Comparison of ENCODE assay signal across 21 cellular contexts in the genomic region with DNA sequence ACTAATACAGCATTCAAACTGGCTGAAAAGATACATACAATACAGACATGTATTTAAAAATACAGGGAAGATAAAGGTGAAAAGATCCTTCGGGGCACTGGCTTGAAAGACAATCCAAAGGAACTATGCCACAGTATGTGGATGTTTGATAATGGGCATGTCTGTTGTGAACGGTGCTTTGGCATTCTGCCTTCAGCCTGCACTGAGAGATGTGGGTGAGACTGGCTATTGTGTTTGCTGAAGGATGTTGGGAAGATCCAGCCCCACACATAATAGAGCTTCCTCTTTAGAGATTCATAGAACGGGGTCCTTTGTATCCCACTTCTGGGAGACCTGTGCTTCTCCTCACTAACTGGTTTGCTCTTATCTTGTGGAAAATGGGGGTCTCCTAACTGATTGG.
DNase-seq lines count a peak whose midpoint lies in the region; ATAC-seq and TF ChIP-seq lines count a peak whose summit lies in the region.
"Had no signal": no experiment of that assay in that cellular context is flagged by ENCODE, and none has a peak within 500 bp of the region (broad histone marks: within the 10 kb centered on the region; RNA-seq: fewer than 3 reads in every experiment).

No MANE protein-coding gene starts in this region.

- H3K9ac ChIP-seq in neural progenitor cell, result no peak overlapping the region

- no peaks in the 10 kb centered on the region for H3K36me3 ChIP-seq in CD8-positive, alpha-beta memory T cell (ENCODE audit: insufficient read depth, low read length)
- H3K36me3 ChIP-seq in neural progenitor cell, result no peaks in the 10 kb centered on the region
- H3K36me3 ChIP-seq: BE2C, SJSA1 had no signal

- H3K27me3 ChIP-seq in CD8-positive, alpha-beta memory T cell (ENCODE audit: insufficient read depth, low read length, poor library complexity, severe bottlenecking), result no peaks in the 10 kb centered on the region
- no peaks in the 10 kb centered on the region for H3K27me3 ChIP-seq in neural progenitor cell
- H3K27me3 ChIP-seq in CD4-positive, alpha-beta T cell (ENCODE audit: control insufficient read depth, insufficient read depth, low read length), result no peaks in the 10 kb centered on the region
- H3K27me3 ChIP-seq: BE2C, SJSA1 had no signal

- H3K36me3 Mint-ChIP-seq in CD8-positive, alpha-beta memory T cell, result peaks cover 0 to 17% (median 0%) of the 10 kb centered on the region in 3 donors
- no peaks in the 10 kb centered on the region for H3K36me3 Mint-ChIP-seq in brain
- H3K36me3 Mint-ChIP-seq in neural progenitor cell, result no peaks in the 10 kb centered on the region
- H3K36me3 Mint-ChIP-seq in CD4-positive, alpha-beta T cell (ENCODE audit: low read depth), result no peaks in the 10 kb centered on the region
- H3K36me3 Mint-ChIP-seq: CD4-positive, alpha-beta memory T cell had no signal

- H3K9me3 Mint-ChIP-seq in CD8-positive, alpha-beta memory T cell, result no peaks in the 10 kb centered on the region
- peaks cover 11 to 51% (median 24%) of the 10 kb centered on the region in 5 experiments for H3K9me3 Mint-ChIP-seq in brain
- peaks cover 2% of the 10 kb centered on the region for H3K9me3 Mint-ChIP-seq in neural progenitor cell
- no peaks in the 10 kb centered on the region for H3K9me3 Mint-ChIP-seq in CD4-positive, alpha-beta T cell

- intact Hi-C loops in CD4-positive, alpha-beta T cell (cut with DNase I, micrococcal nuclease), result no loop called here

- POLR2A ChIA-PET in CD8-positive, alpha-beta memory T cell (lab: Charles Lee), result no interaction called here
- POLR2A ChIA-PET in CD4-positive, alpha-beta T cell (lab: Charles Lee), result no interaction called here

- no peaks in the 10 kb centered on the region for H3K27me3 Mint-ChIP-seq in CD8-positive, alpha-beta memory T cell
- H3K27me3 Mint-ChIP-seq in brain, result peaks cover 5% of the 10 kb centered on the region
- peaks cover 19% of the 10 kb centered on the region for H3K27me3 Mint-ChIP-seq in neural progenitor cell (ENCODE audit: insufficient read depth, low read depth)
- no peaks in the 10 kb centered on the region for H3K27me3 Mint-ChIP-seq in CD4-positive, alpha-beta T cell
- H3K27me3 Mint-ChIP-seq: CD4-positive, alpha-beta memory T cell had no signal

- no peaks in the 10 kb centered on the region for H3K9me3 ChIP-seq in CD8-positive, alpha-beta memory T cell (ENCODE audit: low read length)
- H3K9me3 ChIP-seq in neural progenitor cell (ENCODE audit: low read depth), result no peaks in the 10 kb centered on the region
- no peaks in the 10 kb centered on the region for H3K9me3 ChIP-seq in CD4-positive, alpha-beta T cell (ENCODE audit: control insufficient read depth, low read length)
- H3K9me3 ChIP-seq: BE2C, SJSA1 had no signal

- H3K79me2 ChIP-seq in neural progenitor cell (ENCODE audit: low read depth), result no peaks in the 10 kb centered on the region

- no peak overlapping the region for H3K4me3 ChIP-seq in CD8-positive, alpha-beta memory T cell (ENCODE audit: low read length)
- no peak overlapping the region for H3K4me3 ChIP-seq in neural progenitor cell
- H3K4me3 ChIP-seq: SJSA1 had no signal

- no peak for ATAC-seq in HG02678 (IDR thresholded peaks at IDR 0.05; ENCODE audit: unreplicated experiment)
- ATAC-seq in CD4-positive, alpha-beta T cell (ENCODE audit: poor library complexity), result no peak
- ATAC-seq: Panc1 had no signal

- no peak overlapping the region for H3K4me2 ChIP-seq in neural progenitor cell

- H3K4me1 ChIP-seq in CD8-positive, alpha-beta memory T cell (ENCODE audit: insufficient read depth, low read length), result peaks cover 8% of the 10 kb centered on the region
- peaks cover 9% of the 10 kb centered on the region for H3K4me1 ChIP-seq in neural progenitor cell
- H3K4me1 ChIP-seq: BE2C, SJSA1 had no signal

- no peak overlapping the region for H2AFZ ChIP-seq in neural progenitor cell (replicated peaks)

- H3K4me1 Mint-ChIP-seq in CD8-positive, alpha-beta memory T cell, result peaks cover 10 to 20% (median 19%) of the 10 kb centered on the region in 3 donors
- H3K4me1 Mint-ChIP-seq in brain (peaks cover 24% of the 10 kb centered on the region), neural progenitor cell (peaks cover 20% of the 10 kb centered on the region)
- peaks cover 7% of the 10 kb centered on the region for H3K4me1 Mint-ChIP-seq in CD4-positive, alpha-beta T cell (ENCODE audit: low read depth)

- DNase-seq in DMS153 (lab: John Stamatoyannopoulos, UW), result peak; percentile 11
- no peak for DNase-seq in DMS153 treated with DMSO at 0.1 percent for 48 hours (lab: John Stamatoyannopoulos, UW; ENCODE audit: unreplicated experiment)
- no peak for DNase-seq in CD8-positive, alpha-beta memory T cell
- DNase-seq in neural progenitor cell (ENCODE audit: low spot score), result no peak
- no peak for DNase-seq in CD4-positive, alpha-beta T cell
- no peak for DNase-seq in SIG-M5 (lab: John Stamatoyannopoulos, UW)
- DNase-seq: BE2C; CD4-positive, alpha-beta memory T cell; DMS79 treated with DMSO at 0.1 percent for 48 hours; KBM-7; MV-4-11; NCI-H1436; NCI-H1930; NCI-H510A treated with DMSO at 0.1 percent for 48 hours; NCI-H82; SW 1271 had no signal

- no peak for TF ChIP-seq CTCF in brain (conservative IDR thresholded peaks at IDR 0.05)
- no peak for TF ChIP-seq CTCF in neural progenitor cell (IDR thresholded peaks at IDR 0.05)
- no peak for TF ChIP-seq CTCF in CD4-positive, alpha-beta T cell (IDR thresholded peaks at IDR 0.05)

- H4K20me1 ChIP-seq in neural progenitor cell (ENCODE audit: low read depth), result no peaks in the 10 kb centered on the region

- H3F3A ChIP-seq in neural progenitor cell (ENCODE audit: low read depth), result peaks cover 6% of the 10 kb centered on the region

- no peak overlapping the region for H3K27ac ChIP-seq in CD8-positive, alpha-beta memory T cell (ENCODE audit: low read depth, low read length)
- no peak overlapping the region for H3K27ac ChIP-seq in neural progenitor cell
- H3K27ac ChIP-seq in CD4-positive, alpha-beta T cell (ENCODE audit: low read depth, low read length), result no peak overlapping the region
- H3K27ac ChIP-seq: 22Rv1, SJSA1 had no signal

- H3K27ac Mint-ChIP-seq in CD8-positive, alpha-beta memory T cell, result peak overlapping the region in 5 of 8 donors; percentile 7 to 83 (median 49)
- peak overlapping the region in 4 of 5 experiments; percentile 17 to 89 (median 78) for H3K27ac Mint-ChIP-seq in brain
- peak overlapping the region; percentile 82 for H3K27ac Mint-ChIP-seq in neural progenitor cell
- H3K27ac Mint-ChIP-seq in CD4-positive, alpha-beta T cell, result no peak overlapping the region

- no peak overlapping the region for H3K4me3 Mint-ChIP-seq in CD8-positive, alpha-beta memory T cell
- no peak overlapping the region for H3K4me3 Mint-ChIP-seq in brain
- no peak overlapping the region for H3K4me3 Mint-ChIP-seq in neural progenitor cell
- H3K4me3 Mint-ChIP-seq in CD4-positive, alpha-beta T cell, result no peak overlapping the region
- H3K4me3 Mint-ChIP-seq: CD4-positive, alpha-beta memory T cell had no signal

- CTCF ChIA-PET in CD8-positive, alpha-beta memory T cell (lab: Charles Lee), result no interaction called here
- CTCF ChIA-PET in CD4-positive, alpha-beta T cell (lab: Charles Lee), result no interaction called here
